ENCODE assay signal across 17 cellular contexts in genomic region chr4:153655004-153655541, GRCh38. TPM values are rescaled to one million over a fixed set of nuclear protein-coding genes. Genes with fewer than 3 reads are reported as not detected.
A peak's percentile ranks its signal among the peaks of the same experiment; 100 is the strongest.
DNase-seq lines count a peak whose midpoint lies in the region; ATAC-seq and TF ChIP-seq lines count a peak whose summit lies in the region.
"Had no signal": no experiment of that assay in that cellular context is flagged by ENCODE, and none has a peak within 500 bp of the region (broad histone marks: within the 10 kb centered on the region; RNA-seq: fewer than 3 reads in every experiment).

No MANE protein-coding gene starts in this region.

- TF ChIP-seq CTCF in esophagus muscularis mucosa (IDR thresholded peaks at IDR 0.05) (no peak), sigmoid colon (IDR thresholded peaks at IDR 0.05) (no peak), A673 (conservative IDR thresholded peaks at IDR 0.05; ENCODE audit: low read depth, low read length) (no peak)

- intact Hi-C loops in esophagus muscularis mucosa (cut with DNase I) (no loop called here), sigmoid colon (cut with DNase I) (no loop called here), A673 (cut with micrococcal nuclease; ENCODE audit: unreplicated experiment) (no loop called here)

- BruUV-seq in A673 (replicated peaks; lab: Mats Ljungman, UMichigan) = no TSS peak

- H3K4me1 ChIP-seq in esophagus muscularis mucosa = no peaks in the 10 kb centered on the region
- peaks cover 0 to 3% (median 0%) of the 10 kb centered on the region in 4 donors for H3K4me1 ChIP-seq in sigmoid colon
- H3K4me1 ChIP-seq in A673 (ENCODE audit: insufficient read depth, low read length, poor library complexity, severe bottlenecking) = peaks cover 14% of the 10 kb centered on the region
- H3K4me1 ChIP-seq: transverse colon had no signal

- DNase-seq in ELF-1 (ENCODE audit: low read depth, low spot score) (peak; percentile 36), T-helper 17 cell (no peak), esophagus muscularis mucosa (ENCODE audit: extremely low spot score) (no peak), sigmoid colon (no peak), NCI-H510A treated with DMSO at 0.1 percent for 48 hours (lab: John Stamatoyannopoulos, UW) (no peak), D341Med (ENCODE audit: low spot score) (no peak), A673 (ENCODE audit: low spot score) (no peak), G401 (ENCODE audit: low spot score) (no peak)
- DNase-seq: activated CD4-positive, alpha-beta T cell treated with anti-CD3 and anti-CD28 coated beads for 48 hours; COR-L47; cortex of kidney; foreskin melanocyte; GM23248; NCI-H2029; transverse colon had no signal

- H3K36me3 Mint-ChIP-seq in T-helper 17 cell (ENCODE audit: low read depth) = peaks cover 5% of the 10 kb centered on the region

- peak overlapping the region; percentile 34 for H3K4me3 Mint-ChIP-seq in T-helper 17 cell

- 58% methylated on average over 4 of the region's 4 CpGs for WGBS in esophagus muscularis mucosa
- WGBS in sigmoid colon, 2 donors = 63 to 70% methylated on average over 4 of the region's 4 CpGs

- H3K27me3 ChIP-seq in esophagus muscularis mucosa (peaks cover 0 to 4% (median 0%) of the 10 kb centered on the region in 4 donors), sigmoid colon (no peaks in the 10 kb centered on the region), A673 (replicated peaks; ENCODE audit: insufficient read depth, low read depth, low read length, poor library complexity) (no peaks in the 10 kb centered on the region)
- H3K27me3 ChIP-seq: transverse colon had no signal

- in situ Hi-C loops in G401 (cut with HindIII; ENCODE audit: low sequenced_read_pairs) = no loop called here

- H3K27me3 Mint-ChIP-seq in T-helper 17 cell = peaks cover 22% of the 10 kb centered on the region

- no peaks in the 10 kb centered on the region for H3K9me3 ChIP-seq in T-helper 17 cell (ENCODE audit: control insufficient read depth, low read length, poor library complexity, severe bottlenecking)
- H3K9me3 ChIP-seq in esophagus muscularis mucosa = no peaks in the 10 kb centered on the region
- H3K9me3 ChIP-seq in sigmoid colon = no peaks in the 10 kb centered on the region
- no peaks in the 10 kb centered on the region for H3K9me3 ChIP-seq in A673 (ENCODE audit: low read depth, low read length, poor library complexity, severe bottlenecking)
- H3K9me3 ChIP-seq: transverse colon had no signal

- H3K4me1 Mint-ChIP-seq in T-helper 17 cell = peaks cover 16% of the 10 kb centered on the region

- peak overlapping the region in 3 of 4 donors; percentile 22 to 43 (median 27) for H3K27ac ChIP-seq in esophagus muscularis mucosa (replicated peaks in 1 of 4)
- H3K27ac ChIP-seq in sigmoid colon = peak overlapping the region in 3 of 4 donors; percentile 42 to 52 (median 48)
- no peak overlapping the region for H3K27ac ChIP-seq in A673 (ENCODE audit: low read depth, low read length, poor library complexity, severe bottlenecking)
- H3K27ac ChIP-seq: epithelial cell of prostate, GM23248 had no signal

- TF ChIP-seq POLR2A in esophagus muscularis mucosa (IDR thresholded peaks at IDR 0.05; ENCODE audit: low read depth) (no peak), sigmoid colon (IDR thresholded peaks at IDR 0.05) (no peak)

- ATAC-seq in T-helper 17 cell = no peak

- CTCF ChIA-PET in A673 (lab: Charles Lee) = no interaction called here

- no peak overlapping the region for H3K4me3 ChIP-seq in esophagus muscularis mucosa
- peak overlapping the region in 1 of 4 donors; percentile 18 for H3K4me3 ChIP-seq in sigmoid colon
- H3K4me3 ChIP-seq in A673 (ENCODE audit: low read depth, low read length, poor library complexity, severe bottlenecking) = no peak overlapping the region
- H3K4me3 ChIP-seq: GM23248, transverse colon had no signal

- H3K36me3 ChIP-seq in esophagus muscularis mucosa = no peaks in the 10 kb centered on the region
- H3K36me3 ChIP-seq in sigmoid colon = no peaks in the 10 kb centered on the region
- H3K36me3 ChIP-seq in A673 (ENCODE audit: insufficient read depth, low read length, poor library complexity, severe bottlenecking) = no peaks in the 10 kb centered on the region
- H3K36me3 ChIP-seq: transverse colon had no signal

- H3K27ac Mint-ChIP-seq in T-helper 17 cell = peak overlapping the region; percentile 62

- POLR2A ChIA-PET in A673 (lab: Charles Lee; ENCODE audit: low non-redundant PET) = no interaction called here

- TF ChIP-seq EP300 in esophagus muscularis mucosa (IDR thresholded peaks at IDR 0.05) (no peak), sigmoid colon (IDR thresholded peaks at IDR 0.05) (no peak)

RNA-seq across cellular contexts. Expression of gene TLR2, which starts 29.0 kb away (rescaled TPM):
- 1 to 10 TPM; 7.3 to 9.2 TPM for total RNA-seq in T-helper 17 cell
- total RNA-seq in esophagus muscularis mucosa = 10 to 100 TPM in 1 of 4 donors, 1 to 10 TPM in 3; 5.6 to 39.8 (median 8.8) TPM
- 10 to 100 TPM; 10.2 to 25.0 (median 19.3) TPM for total RNA-seq in sigmoid colon
- polyA plus RNA-seq in sigmoid colon = 1 to 10 TPM; 4.3 to 8.3 (median 4.8) TPM
- total RNA-seq in A673 (2021) = 0.94 and 1.1 TPM in 2 replicates
- total RNA-seq in G401 (2014; rRNA removed; shearing (Covaris generic)) = not detected in 2 replicates
- total RNA-seq: Daoy, GM23248 had no signal
- polyA plus RNA-seq: GM23248 had no signal
